ENCODE assay signal across 16 cellular contexts in the genomic region with DNA sequence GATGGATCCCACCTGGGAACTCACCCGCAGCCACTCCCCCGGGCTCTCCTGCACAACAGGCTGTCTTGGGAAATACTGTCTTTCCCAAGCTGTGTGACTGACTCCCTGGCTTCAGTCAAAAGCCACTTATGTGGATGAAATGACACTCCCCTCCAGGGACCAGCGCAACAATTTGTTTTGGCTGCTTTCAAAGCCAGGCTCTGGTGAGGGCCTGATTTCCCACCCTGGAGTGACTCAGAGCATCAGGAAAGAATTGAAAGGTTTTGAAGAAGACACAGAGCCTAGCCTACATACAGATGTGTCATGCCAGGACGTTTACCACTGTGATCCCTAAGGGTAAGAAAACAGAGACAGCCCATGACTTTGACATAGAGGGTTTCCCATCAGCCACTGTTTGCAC.
DNase-seq lines count a peak whose midpoint lies in the region; ATAC-seq and TF ChIP-seq lines count a peak whose summit lies in the region.
"Had no signal": no experiment of that assay in that cellular context is flagged by ENCODE, and none has a peak within 500 bp of the region (broad histone marks: within the 10 kb centered on the region; RNA-seq: fewer than 3 reads in every experiment).

No MANE protein-coding gene starts in this region.

- H2BK120ac ChIP-seq in mesendoderm (ENCODE audit: low read depth, low read length) = no peak overlapping the region

- peaks cover 58% of the 10 kb centered on the region for H3K4me1 Mint-ChIP-seq in mesothelial cell of epicardium
- H3K4me1 Mint-ChIP-seq in activated CD4-positive, alpha-beta memory T cell treated with anti-CD3 and anti-CD28 coated beads, Interleukin-2, amount 10 ng/mL, durations not matched to agents 7 days and 5 days = no peaks in the 10 kb centered on the region
- H3K4me1 Mint-ChIP-seq: activated B cell treated with CpG ODN at 0.5 μM for 24 hours had no signal

- H3K79me2 ChIP-seq in mesendoderm (ENCODE audit: control insufficient read depth, insufficient read depth, low read length) = no peaks in the 10 kb centered on the region

- no peak overlapping the region for H3K4ac ChIP-seq in mesendoderm (ENCODE audit: low read depth, low read length)

- H4K8ac ChIP-seq in mesendoderm (ENCODE audit: low read depth, low read length) = no peak overlapping the region

- H3K56ac ChIP-seq in mesendoderm (ENCODE audit: low read length) = no peak overlapping the region

- H3K4me3 ChIP-seq in choroid plexus epithelial cell (ENCODE audit: low read depth, low read length) = no peak overlapping the region
- no peak overlapping the region for H3K4me3 ChIP-seq in mesendoderm (ENCODE audit: low read length)
- H3K4me3 ChIP-seq: SK-N-MC had no signal

- intact Hi-C loops in left colon (cut with DNase I, micrococcal nuclease) = no loop called here

- no peak overlapping the region for H4K5ac ChIP-seq in mesendoderm (ENCODE audit: low read length)

- CTCF ChIA-PET in activated CD4-positive, alpha-beta memory T cell treated with anti-CD3 and anti-CD28 coated beads, Interleukin-2, amount 10 ng/mL, durations not matched to agents 7 days and 5 days (lab: Charles Lee) = no interaction called here

- H3K4me3 Mint-ChIP-seq in mesothelial cell of epicardium = no peak overlapping the region
- H3K4me3 Mint-ChIP-seq in activated CD4-positive, alpha-beta memory T cell treated with anti-CD3 and anti-CD28 coated beads, Interleukin-2, amount 10 ng/mL, durations not matched to agents 7 days and 5 days = no peak overlapping the region
- H3K4me3 Mint-ChIP-seq: activated B cell treated with CpG ODN at 0.5 μM for 24 hours; activated naive CD8-positive, alpha-beta T cell treated with anti-CD3 and anti-CD28 coated beads, Interleukin-2, amount 50 U/mL, for 24 hours; CD4-positive, alpha-beta T cell; neural crest cell had no signal

- no CpG with 5 or more reads among the region's 4 CpGs for WGBS in mesendoderm (ENCODE audit: extremely low coverage, insufficient coverage, low lambda C conversion rate)

- H3K4me2 ChIP-seq in mesendoderm (ENCODE audit: low read length) = no peak overlapping the region

- H2AK5ac ChIP-seq in mesendoderm (ENCODE audit: low read length) = no peak overlapping the region

- no peak for TF ChIP-seq CTCF in choroid plexus epithelial cell (conservative IDR thresholded peaks at IDR 0.05; ENCODE audit: low read depth, low read length)
- no peak for TF ChIP-seq CTCF in mesothelial cell of epicardium (IDR thresholded peaks at IDR 0.05; ENCODE audit: unreplicated experiment)

- DNase-seq in Daoy (ENCODE audit: low read depth) (peak; percentile 91), NCI-H1092 treated with DMSO at 0.1 percent for 48 hours (lab: John Stamatoyannopoulos, UW) (peak; percentile 21), choroid plexus epithelial cell (ENCODE audit: low read depth) (peak; percentile 51), mesothelial cell of epicardium (ENCODE audit: low spot score in 2 of 2, unreplicated experiment in 2 of 2) (no peak), left colon (no peak), midbrain (lab: John Stamatoyannopoulos, UW) (no peak), mesendoderm (no peak)
- DNase-seq in activated CD4-positive, alpha-beta memory T cell treated with anti-CD3 and anti-CD28 coated beads, Interleukin-2, amount 10 ng/mL, durations not matched to agents 7 days and 5 days = no peak
- DNase-seq: activated B cell treated with CpG ODN at 0.5 μM for 24 hours; activated naive CD8-positive, alpha-beta T cell treated with anti-CD3 and anti-CD28 coated beads, Interleukin-2, amount 50 U/mL, for 24 hours; CD4-positive, alpha-beta T cell; head of caudate nucleus; left ventricle myocardium superior; sigmoid colon had no signal

- H2BK15ac ChIP-seq in mesendoderm (replicated peaks; ENCODE audit: low read depth) = no peak overlapping the region

- H3K18ac ChIP-seq in mesendoderm (ENCODE audit: low read length) = no peak overlapping the region

- H3K36me3 ChIP-seq in mesendoderm (ENCODE audit: control insufficient read depth, insufficient read depth, low read length) = no peaks in the 10 kb centered on the region
- H3K36me3 ChIP-seq: sigmoid colon had no signal

- H2BK5ac ChIP-seq in mesendoderm (ENCODE audit: low read length) = no peak overlapping the region

- H3K4me1 ChIP-seq in mesendoderm (ENCODE audit: control insufficient read depth, low read depth, low read length) = no peaks in the 10 kb centered on the region

- H3K27me3 ChIP-seq in mesendoderm (ENCODE audit: insufficient read depth, low read length, poor library complexity) = no peaks in the 10 kb centered on the region
- H3K27me3 ChIP-seq: sigmoid colon had no signal

- no peak overlapping the region for H3K27ac ChIP-seq in mesendoderm (ENCODE audit: low read depth, low read length)
- H3K27ac ChIP-seq: sigmoid colon, SK-N-MC had no signal

- peak overlapping the region; percentile 61 for H3K27ac Mint-ChIP-seq in mesothelial cell of epicardium
- H3K27ac Mint-ChIP-seq in activated CD4-positive, alpha-beta memory T cell treated with anti-CD3 and anti-CD28 coated beads, Interleukin-2, amount 10 ng/mL, durations not matched to agents 7 days and 5 days = no peak overlapping the region
- H3K27ac Mint-ChIP-seq: activated B cell treated with CpG ODN at 0.5 μM for 24 hours; activated naive CD8-positive, alpha-beta T cell treated with anti-CD3 and anti-CD28 coated beads, Interleukin-2, amount 50 U/mL, for 24 hours; CD4-positive, alpha-beta T cell had no signal

- peaks cover 35% of the 10 kb centered on the region for H3K27me3 Mint-ChIP-seq in mesothelial cell of epicardium (ENCODE audit: low read depth)
- H3K27me3 Mint-ChIP-seq in activated CD4-positive, alpha-beta memory T cell treated with anti-CD3 and anti-CD28 coated beads, Interleukin-2, amount 10 ng/mL, durations not matched to agents 7 days and 5 days = peaks cover 6% of the 10 kb centered on the region

- H3K79me1 ChIP-seq in mesendoderm (ENCODE audit: low read length) = no peaks in the 10 kb centered on the region

- ATAC-seq in left colon = no peak
- ATAC-seq: activated naive CD8-positive, alpha-beta T cell treated with anti-CD3 and anti-CD28 coated beads, Interleukin-2, amount 50 U/mL, for 24 hours; left ventricle myocardium superior had no signal

- H3K9ac ChIP-seq in mesendoderm (ENCODE audit: low read length) = no peak overlapping the region

- POLR2A ChIA-PET in activated CD4-positive, alpha-beta memory T cell treated with anti-CD3 and anti-CD28 coated beads, Interleukin-2, amount 10 ng/mL, durations not matched to agents 7 days and 5 days (lab: Charles Lee) = no interaction called here

- no peaks in the 10 kb centered on the region for H3K36me3 Mint-ChIP-seq in mesothelial cell of epicardium
- H3K36me3 Mint-ChIP-seq in activated CD4-positive, alpha-beta memory T cell treated with anti-CD3 and anti-CD28 coated beads, Interleukin-2, amount 10 ng/mL, durations not matched to agents 7 days and 5 days (ENCODE audit: low read depth) = no peaks in the 10 kb centered on the region

- no peak overlapping the region for H3K23ac ChIP-seq in mesendoderm (ENCODE audit: low read length)

- H3K9me3 Mint-ChIP-seq in mesothelial cell of epicardium = no peaks in the 10 kb centered on the region
- H3K9me3 Mint-ChIP-seq in activated CD4-positive, alpha-beta memory T cell treated with anti-CD3 and anti-CD28 coated beads, Interleukin-2, amount 10 ng/mL, durations not matched to agents 7 days and 5 days = no peaks in the 10 kb centered on the region
- H3K9me3 Mint-ChIP-seq: activated B cell treated with CpG ODN at 0.5 μM for 24 hours; activated naive CD8-positive, alpha-beta T cell treated with anti-CD3 and anti-CD28 coated beads, Interleukin-2, amount 50 U/mL, for 24 hours; CD4-positive, alpha-beta T cell; neural crest cell had no signal

Comparison
In these comparisons a context has a peak if more than half of its experiments do, and no peak if none do; other contexts are left out.
1. DNase-seq: peak in Daoy (single experiment), NCI-H1092 treated with DMSO at 0.1 percent for 48 hours (single experiment) and choroid plexus epithelial cell (single experiment); none in mesothelial cell of epicardium (0 of 2), left colon (0 of 2), activated CD4-positive, alpha-beta memory T cell treated with anti-CD3 and anti-CD28 coated beads, Interleukin-2, amount 10 ng/mL, durations not matched to agents 7 days and 5 days (single experiment), midbrain (single experiment) and mesendoderm (single experiment).